In the genomic region with DNA sequence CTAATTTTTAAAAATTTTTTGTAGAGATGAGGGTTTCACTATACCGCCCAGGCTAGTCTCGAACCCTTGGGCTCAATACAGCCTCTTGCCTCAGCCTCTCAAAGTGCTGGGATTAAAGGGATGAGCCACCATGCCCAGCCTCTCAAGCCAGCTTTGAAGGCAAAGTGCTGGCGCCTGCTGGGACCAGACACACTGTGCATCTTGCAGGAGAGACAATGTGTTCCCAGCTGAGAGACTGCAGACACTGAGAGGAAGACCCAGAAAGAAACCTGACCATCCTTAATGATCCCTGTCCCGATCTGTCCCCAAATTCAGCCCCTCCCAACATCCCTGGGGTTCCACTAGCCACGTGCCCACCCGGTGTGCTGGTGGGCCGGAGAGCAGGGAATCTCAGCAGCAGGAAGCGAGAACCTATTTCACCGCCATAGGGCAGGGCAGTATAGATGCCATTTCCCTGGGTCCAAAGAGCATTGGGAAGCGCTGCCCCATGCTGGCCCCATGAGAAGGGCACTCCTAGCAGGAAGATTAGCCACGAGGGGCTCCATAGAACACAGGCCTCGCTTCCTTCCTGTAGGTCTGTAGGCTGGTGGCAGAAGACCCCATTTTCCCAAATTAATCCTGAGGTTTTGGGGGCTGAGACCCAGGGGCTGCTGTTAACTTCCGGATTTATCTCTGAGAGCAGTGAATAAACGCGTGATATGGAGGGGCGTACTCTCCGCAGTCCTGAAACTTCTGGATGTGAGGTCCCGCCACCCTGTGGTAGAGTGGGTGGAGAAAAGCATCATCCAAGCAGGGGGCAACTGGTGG, we compare ENCODE assay signal across 8 cellular contexts. TPM values are rescaled to one million over a fixed set of nuclear protein-coding genes. Genes with fewer than 3 reads are reported as not detected.
DNase-seq lines count a peak whose midpoint lies in the region; ATAC-seq and TF ChIP-seq lines count a peak whose summit lies in the region.

No MANE protein-coding gene starts in this region.

- peaks cover 54% of the 10 kb centered on the region for H3K36me3 Mint-ChIP-seq in activated CD8-positive, alpha-beta T cell treated with anti-CD3 and anti-CD28 coated beads for 36 hours (ENCODE audit: low read depth)

- peak overlapping the region; percentile 98 for H3K27ac Mint-ChIP-seq in activated CD8-positive, alpha-beta T cell treated with anti-CD3 and anti-CD28 coated beads for 36 hours

- DNase-seq in NCI-H82 (lab: John Stamatoyannopoulos, UW) (peak; percentile 42), NCI-H82 treated with DMSO at 0.1 percent for 48 hours (lab: John Stamatoyannopoulos, UW; ENCODE audit: unreplicated experiment) (no peak), NCI-H524 treated with DMSO at 0.1 percent for 48 hours (lab: John Stamatoyannopoulos, UW) (no peak), ACHN (no peak)
- no peak for DNase-seq in activated CD8-positive, alpha-beta T cell treated with anti-CD3 and anti-CD28 coated beads for 36 hours

- no peaks in the 10 kb centered on the region for H3K27me3 Mint-ChIP-seq in activated CD8-positive, alpha-beta T cell treated with anti-CD3 and anti-CD28 coated beads for 36 hours

- H3K27ac ChIP-seq in iPS-18a (ENCODE audit: low read length) (peak overlapping the region; percentile 84), stomach smooth muscle (ENCODE audit: low read length) (peak overlapping the region; percentile 82)

- H3K4me3 ChIP-seq in iPS-18a (ENCODE audit: low read length) (peak overlapping the region; percentile 92), stomach smooth muscle (ENCODE audit: low read length in 2 of 2) (peak overlapping the region; percentile 88 to 89)

- H3K9me3 ChIP-seq in iPS-18a (ENCODE audit: control insufficient read depth, low read depth, low read length) (no peaks in the 10 kb centered on the region), stomach smooth muscle (ENCODE audit: control insufficient read depth in 2 of 2, low read length in 2 of 2) (no peaks in the 10 kb centered on the region)

- peaks cover 37% of the 10 kb centered on the region for H3K4me1 Mint-ChIP-seq in activated CD8-positive, alpha-beta T cell treated with anti-CD3 and anti-CD28 coated beads for 36 hours (ENCODE audit: low read depth)

- H3K9me3 Mint-ChIP-seq in activated CD8-positive, alpha-beta T cell treated with anti-CD3 and anti-CD28 coated beads for 36 hours = no peaks in the 10 kb centered on the region

- in situ Hi-C loops in ACHN (cut with HindIII; ENCODE audit: low pct_ligation_motif_present, low pct_unique_long_range_greater_than_20kb, low sequenced_read_pairs) = no loop called here

- intact Hi-C loops in activated CD8-positive, alpha-beta T cell treated with anti-CD3 and anti-CD28 coated beads for 36 hours (cut with micrococcal nuclease) = loop anchor here (10.0 kb wide), 1 partner anchor 52 kb away; a partner anchor contains a TSS

- TF ChIP-seq CTCF in activated CD8-positive, alpha-beta T cell treated with anti-CD3 and anti-CD28 coated beads for 36 hours (IDR thresholded peaks at IDR 0.05) = no peak

- peak overlapping the region; percentile 97 for H3K4me3 Mint-ChIP-seq in activated CD8-positive, alpha-beta T cell treated with anti-CD3 and anti-CD28 coated beads for 36 hours

- H3K9ac ChIP-seq in iPS-18a (ENCODE audit: low read length) (peak overlapping the region; percentile 90), stomach smooth muscle (ENCODE audit: low read length in 2 of 2) (peak overlapping the region; percentile 54 to 75)

- H3K36me3 ChIP-seq in iPS-18a (ENCODE audit: control insufficient read depth, low read depth, low read length) (peaks cover 31% of the 10 kb centered on the region), stomach smooth muscle (ENCODE audit: control insufficient read depth in 2 of 2, insufficient read depth in 2 of 2, low read length in 2 of 2) (peaks cover 27 to 28% of the 10 kb centered on the region in 2 donors)

- CTCF ChIA-PET in activated CD8-positive, alpha-beta T cell treated with anti-CD3 and anti-CD28 coated beads for 36 hours (lab: Charles Lee) = interaction anchor here (1.0 to 2.4 kb wide), 4 partner anchors 56 to 64 kb away, joined by 3 to 9 read pairs (median 5); a partner anchor contains a TSS

- POLR2A ChIA-PET in activated CD8-positive, alpha-beta T cell treated with anti-CD3 and anti-CD28 coated beads for 36 hours (lab: Charles Lee) = interaction anchor here (1.0 to 3.5 kb wide), 13 partner anchors 9 to 224 kb away, joined by 3 to 30 read pairs (median 4); a partner anchor contains a TSS

- H3K27me3 ChIP-seq in iPS-18a (ENCODE audit: control insufficient read depth, insufficient read depth, low read length) = peaks cover 9% of the 10 kb centered on the region
- no peaks in the 10 kb centered on the region for H3K27me3 ChIP-seq in stomach smooth muscle (ENCODE audit: control insufficient read depth in 1 of 2, insufficient read depth in 2 of 2, low read length in 2 of 2)

- H3K4me1 ChIP-seq in iPS-18a (ENCODE audit: control insufficient read depth, low read depth, low read length) = peaks cover 13% of the 10 kb centered on the region
- H3K4me1 ChIP-seq in stomach smooth muscle (ENCODE audit: control insufficient read depth, insufficient read depth, low read length) = peaks cover 31% of the 10 kb centered on the region

- no peak for ATAC-seq in activated CD8-positive, alpha-beta T cell treated with anti-CD3 and anti-CD28 coated beads for 36 hours
- no peak for ATAC-seq in esophagus mucosa

RNA-seq across cellular contexts. Expression of a gene that starts 1.0 kb away (rescaled TPM):
- total RNA-seq in activated CD8-positive, alpha-beta T cell treated with anti-CD3 and anti-CD28 coated beads for 36 hours = 100 to 1,000 TPM; 105 to 111 TPM
- 19.6 TPM for total RNA-seq in esophagus mucosa

RNA-seq across cellular contexts. Expression of a gene that starts 7.1 kb away (rescaled TPM):
- total RNA-seq in activated CD8-positive, alpha-beta T cell treated with anti-CD3 and anti-CD28 coated beads for 36 hours = 100 to 1,000 TPM; 106 to 107 TPM
- 7.6 TPM for total RNA-seq in esophagus mucosa

RNA-seq across cellular contexts. Expression of a gene that starts 16.5 kb away (rescaled TPM):
- total RNA-seq in activated CD8-positive, alpha-beta T cell treated with anti-CD3 and anti-CD28 coated beads for 36 hours = 10 to 100 TPM in 1 of 2 experiments, 1 to 10 TPM in 1; 8.1 to 14.3 TPM
- 11.3 TPM for total RNA-seq in esophagus mucosa

RNA-seq across cellular contexts. Expression of a gene that starts 22.7 kb away (rescaled TPM):
- total RNA-seq in activated CD8-positive, alpha-beta T cell treated with anti-CD3 and anti-CD28 coated beads for 36 hours = 1 to 10 TPM; 3.2 to 3.7 TPM
- total RNA-seq in esophagus mucosa = 1.0 TPM

RNA-seq across cellular contexts. Expression of a gene that starts 42.6 kb away (rescaled TPM):
- 1 to 10 TPM; 5.0 to 5.3 TPM for total RNA-seq in activated CD8-positive, alpha-beta T cell treated with anti-CD3 and anti-CD28 coated beads for 36 hours
- total RNA-seq in esophagus mucosa = 1.3 TPM

Comparison
In these comparisons a context has a peak if more than half of its experiments do, and no peak if none do; other contexts are left out.
1. RNA of a gene that starts 7.1 kb away (total RNA-seq): 106 to 107 TPM in activated CD8-positive, alpha-beta T cell treated with anti-CD3 and anti-CD28 coated beads for 36 hours; 7.6 TPM in esophagus mucosa (single experiment); every median in the first group is over 10 times any median in the second.